ENCODE assay signal across 16 cellular contexts in genomic region chr12:33703221-33703620, GRCh38.
A peak's percentile ranks its signal among the peaks of the same experiment; 100 is the strongest.
DNase-seq lines count a peak whose midpoint lies in the region; ATAC-seq and TF ChIP-seq lines count a peak whose summit lies in the region.
"Had no signal": no experiment of that assay in that cellular context is flagged by ENCODE, and none has a peak within 500 bp of the region (broad histone marks: within the 10 kb centered on the region; RNA-seq: fewer than 3 reads in every experiment).

No MANE protein-coding gene starts in this region.

- no peaks in the 10 kb centered on the region; the same call in 1 of the 2 replicates for H3K36me3 Mint-ChIP-seq in HFFc6 (ENCODE audit: low read depth)

- H3K79me2 ChIP-seq in mammary epithelial cell (ENCODE audit: insufficient read depth, low read length), result no peaks in the 10 kb centered on the region

- H3K36me3 ChIP-seq in mammary epithelial cell (ENCODE audit: insufficient read depth, low read length) (no peaks in the 10 kb centered on the region), breast epithelium (no peaks in the 10 kb centered on the region), transverse colon (no peaks in the 10 kb centered on the region)

- ATAC-seq in GM21619 (IDR thresholded peaks at IDR 0.05; ENCODE audit: unreplicated experiment), result no peak
- ATAC-seq: A549, HCT116 had no signal

- no peaks in the 10 kb centered on the region for H4K20me1 ChIP-seq in mammary epithelial cell (ENCODE audit: insufficient read depth, low read length)

- dilution Hi-C loops in mammary epithelial cell (cut with HindIII; ENCODE audit: low sequenced_read_pairs), result no loop called here

- H3K27me3 ChIP-seq in mammary epithelial cell (ENCODE audit: insufficient read depth, low read length), result no peaks in the 10 kb centered on the region
- no peaks in the 10 kb centered on the region for H3K27me3 ChIP-seq in breast epithelium
- H3K27me3 ChIP-seq in transverse colon, result no peaks in the 10 kb centered on the region

- no peak overlapping the region for H3K4me2 ChIP-seq in mammary epithelial cell (ENCODE audit: insufficient read depth, low read depth, low read length)
- H3K4me2 ChIP-seq: A549 had no signal

- peaks cover 18% of the 10 kb centered on the region for H3K9me3 Mint-ChIP-seq in HFFc6
- H3K9me3 Mint-ChIP-seq: CD4-positive, alpha-beta T cell had no signal

- H3K4me1 Mint-ChIP-seq in HFFc6 (ENCODE audit: low read depth), result no peaks in the 10 kb centered on the region

- H3K9ac ChIP-seq in mammary epithelial cell (ENCODE audit: insufficient read depth, low read length), result no peak overlapping the region

- BruUV-seq in mammary epithelial cell (replicated peaks; lab: Mats Ljungman, UMichigan), result no TSS peak

- POLR2A ChIA-PET in RWPE1 (lab: Yijun Ruan, JAX; ENCODE audit: low non-redundant PET), result no interaction called here

- TF ChIP-seq CTCF in mammary epithelial cell (conservative IDR thresholded peaks at IDR 0.05 in 1 of 2, IDR thresholded peaks at IDR 0.05 in 1 of 2; ENCODE audit: extremely low read depth in 1 of 2, insufficient read depth in 1 of 2, low read depth in 1 of 2, low read length in 2 of 2) (no peak), breast epithelium (IDR thresholded peaks at IDR 0.05) (no peak), RWPE1 (conservative IDR thresholded peaks at IDR 0.05; ENCODE audit: low read depth) (no peak), transverse colon (IDR thresholded peaks at IDR 0.05) (no peak), HFFc6 (IDR thresholded peaks at IDR 0.05) (no peak)

- CTCF ChIA-PET in mammary epithelial cell (lab: Charles Lee; ENCODE audit: low non-redundant PET), result no interaction called here
- CTCF ChIA-PET in RWPE1 (lab: Yijun Ruan, JAX), result no interaction called here

- TF ChIP-seq POLR2A in breast epithelium (IDR thresholded peaks at IDR 0.05) (no peak), transverse colon (IDR thresholded peaks at IDR 0.05) (no peak)

- in situ Hi-C loops in mammary epithelial cell (cut with MboI; ENCODE audit: low sequenced_read_pairs in 2 of 2) (no loop called here), transverse colon (cut with MboI; ENCODE audit: low pct_ligation_motif_present in 1 of 4, low pct_unique_long_range_greater_than_20kb in 1 of 4, low sequenced_read_pairs in 3 of 4) (no loop called here)

- H3K4me3 ChIP-seq in mammary epithelial cell (replicated peaks in 1 of 3; ENCODE audit: insufficient read depth in 1 of 3, low read depth in 2 of 3, low read length in 3 of 3), result no peak overlapping the region
- H3K4me3 ChIP-seq in breast epithelium, result no peak overlapping the region
- H3K4me3 ChIP-seq in transverse colon, result no peak overlapping the region
- H3K4me3 ChIP-seq: A549 had no signal

- H3K27ac Mint-ChIP-seq in HFFc6, result no peak overlapping the region
- H3K27ac Mint-ChIP-seq: CD4-positive, alpha-beta T cell had no signal

- no peaks in the 10 kb centered on the region for H3K9me3 ChIP-seq in mammary epithelial cell (replicated peaks; ENCODE audit: insufficient read depth, low read length)
- H3K9me3 ChIP-seq in breast epithelium, result no peaks in the 10 kb centered on the region
- H3K9me3 ChIP-seq in transverse colon, result no peaks in the 10 kb centered on the region
- H3K9me3 ChIP-seq: A549, Caco-2 had no signal

- DNase-seq in mammary epithelial cell (peak; percentile 81), breast epithelium (ENCODE audit: low spot score in 2 of 2) (no peak), RWPE1 (ENCODE audit: low spot score) (peak; percentile 1), epithelial cell of prostate (ENCODE audit: low read depth, low spot score) (peak; percentile 3), transverse colon (no peak), HFFc6 (no peak)
- DNase-seq: AML-193; Caco-2; CD4-positive, alpha-beta T cell; GOT3; H7 had no signal

- H3K27ac ChIP-seq in mammary epithelial cell (ENCODE audit: insufficient read depth, low read depth, low read length) (no peak overlapping the region), breast epithelium (no peak overlapping the region), RWPE1 (no peak overlapping the region), epithelial cell of prostate (no peak overlapping the region), transverse colon (no peak overlapping the region)
- H3K27ac ChIP-seq: 22Rv1, A549, C4-2B had no signal

- 20% methylated on average over 1 of the region's 1 CpG for WGBS in mammary epithelial cell (ENCODE audit: low coverage, missing lambda C conversion rate)
- WGBS in transverse colon (ENCODE audit: low coverage in 1 of 2), 2 donors, result 80 to 86% methylated on average over 1 of the region's 1 CpG

- TF ChIP-seq EP300 in transverse colon (IDR thresholded peaks at IDR 0.05; ENCODE audit: low read depth), result no peak

- no peak overlapping the region for H2AFZ ChIP-seq in mammary epithelial cell (ENCODE audit: low read depth, low read length)

- intact Hi-C loops in mammary epithelial cell (cut with micrococcal nuclease) (no loop called here), breast epithelium (cut with DNase I; ENCODE audit: low total_unique reads) (no loop called here), transverse colon (cut with DNase I; ENCODE audit: low total_unique reads) (no loop called here)

- H3K4me3 Mint-ChIP-seq in HFFc6, result no peak overlapping the region
- H3K4me3 Mint-ChIP-seq: CD4-positive, alpha-beta T cell had no signal

- H3K27me3 Mint-ChIP-seq in HFFc6 (ENCODE audit: insufficient read depth), result no peaks in the 10 kb centered on the region
- H3K27me3 Mint-ChIP-seq: CD4-positive, alpha-beta T cell had no signal

- H3K4me1 ChIP-seq in mammary epithelial cell (ENCODE audit: insufficient read depth, low read length) (no peaks in the 10 kb centered on the region), breast epithelium (no peaks in the 10 kb centered on the region), transverse colon (no peaks in the 10 kb centered on the region)
- H3K4me1 ChIP-seq: A549, Caco-2 had no signal

Comparison
In these comparisons a context has a peak if more than half of its experiments do, and no peak if none do; other contexts are left out.
1. DNase-seq: peak in mammary epithelial cell (single experiment), RWPE1 (single experiment) and epithelial cell of prostate (single experiment); none in breast epithelium (0 of 2), transverse colon (single experiment) and HFFc6 (single experiment).